In the genomic region with DNA sequence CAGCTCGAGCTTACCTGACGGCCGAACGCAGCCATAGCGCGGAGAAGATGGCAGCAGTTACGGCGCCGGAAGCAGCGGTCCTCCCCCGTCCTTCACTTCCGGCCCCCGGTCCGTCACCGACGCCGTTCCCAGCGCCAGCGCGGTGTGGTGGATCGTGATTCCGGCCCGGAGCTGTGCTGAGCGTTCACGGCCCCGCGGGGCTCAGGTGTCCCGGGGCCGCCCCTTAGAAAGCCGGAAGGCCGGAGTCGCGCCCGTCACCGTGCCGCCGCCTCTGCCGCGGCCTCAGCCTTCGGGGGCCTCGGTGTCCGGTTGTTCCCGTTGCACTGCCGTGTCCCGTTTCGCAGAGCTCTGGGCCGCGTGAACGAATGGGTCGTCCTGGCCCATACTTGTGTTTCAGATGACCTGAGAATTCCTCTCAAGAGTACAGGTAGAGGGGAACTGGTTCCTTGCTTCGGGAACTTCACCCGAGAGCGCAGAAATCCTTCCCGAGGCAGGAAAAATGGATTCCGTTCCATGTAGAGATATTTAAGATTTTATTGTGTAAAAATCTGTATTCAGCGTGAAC, we compare ENCODE assay signal across 1 cellular context.
TF ChIP-seq lines count a peak whose summit lies in the region.

A gene with protein sequence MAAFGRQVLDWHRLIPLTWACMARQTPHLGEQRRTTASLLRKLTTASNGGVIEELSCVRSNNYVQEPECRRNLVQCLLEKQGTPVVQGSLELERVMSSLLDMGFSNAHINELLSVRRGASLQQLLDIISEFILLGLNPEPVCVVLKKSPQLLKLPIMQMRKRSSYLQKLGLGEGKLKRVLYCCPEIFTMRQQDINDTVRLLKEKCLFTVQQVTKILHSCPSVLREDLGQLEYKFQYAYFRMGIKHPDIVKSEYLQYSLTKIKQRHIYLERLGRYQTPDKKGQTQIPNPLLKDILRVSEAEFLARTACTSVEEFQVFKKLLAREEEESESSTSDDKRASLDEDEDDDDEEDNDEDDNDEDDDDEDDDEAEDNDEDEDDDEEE (minus strand): TSS at position 49 of the 565 bp plus-strand sequence. CDS start 14 bp downstream, at position 35.

TF ChIP-seq in GM12878, 131 proteins besides CTCF, POLR2A, EP300 and RAD21 (continued from another document):
- TF ChIP-seq IRF4 (IDR thresholded peaks at IDR 0.05; ENCODE audit: low read depth, low read length) (peak; percentile 64; the same call in 1 of the 2 replicates), HDAC2 (IDR thresholded peaks at IDR 0.05) (no peak), KLF5 (IDR thresholded peaks at IDR 0.05; ENCODE audit: partially characterized antibody) (peak; percentile 36), POU2F2 (IDR thresholded peaks at IDR 0.05; ENCODE audit: borderline replicate concordance, low read depth, low read length) (peak; percentile 91), YBX1 (IDR thresholded peaks at IDR 0.05) (no peak), PAX5 (IDR thresholded peaks at IDR 0.05; ENCODE audit: borderline replicate concordance, low read depth, low read length) (peak; percentile 73; the same call in 1 of the 2 replicates), ASH2L (IDR thresholded peaks at IDR 0.05; ENCODE audit: borderline replicate concordance, low read depth) (no peak), CBFB (IDR thresholded peaks at IDR 0.05; ENCODE audit: low read depth) (no peak; the same call in 1 of the 2 replicates), TCF12 (IDR thresholded peaks at IDR 0.05; ENCODE audit: low read depth, low read length) (peak; percentile 87), NR2C1 (IDR thresholded peaks at IDR 0.05) (peak; percentile 70), RUNX3 (IDR thresholded peaks at IDR 0.05; ENCODE audit: low read length) (peak; percentile 61)
- TF ChIP-seq, protein P1, sequence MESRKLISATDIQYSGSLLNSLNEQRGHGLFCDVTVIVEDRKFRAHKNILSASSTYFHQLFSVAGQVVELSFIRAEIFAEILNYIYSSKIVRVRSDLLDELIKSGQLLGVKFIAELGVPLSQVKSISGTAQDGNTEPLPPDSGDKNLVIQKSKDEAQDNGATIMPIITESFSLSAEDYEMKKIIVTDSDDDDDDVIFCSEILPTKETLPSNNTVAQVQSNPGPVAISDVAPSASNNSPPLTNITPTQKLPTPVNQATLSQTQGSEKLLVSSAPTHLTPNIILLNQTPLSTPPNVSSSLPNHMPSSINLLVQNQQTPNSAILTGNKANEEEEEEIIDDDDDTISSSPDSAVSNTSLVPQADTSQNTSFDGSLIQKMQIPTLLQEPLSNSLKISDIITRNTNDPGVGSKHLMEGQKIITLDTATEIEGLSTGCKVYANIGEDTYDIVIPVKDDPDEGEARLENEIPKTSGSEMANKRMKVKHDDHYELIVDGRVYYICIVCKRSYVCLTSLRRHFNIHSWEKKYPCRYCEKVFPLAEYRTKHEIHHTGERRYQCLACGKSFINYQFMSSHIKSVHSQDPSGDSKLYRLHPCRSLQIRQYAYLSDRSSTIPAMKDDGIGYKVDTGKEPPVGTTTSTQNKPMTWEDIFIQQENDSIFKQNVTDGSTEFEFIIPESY (IDR thresholded peaks at IDR 0.05): no peak
- TF ChIP-seq, protein P2, sequence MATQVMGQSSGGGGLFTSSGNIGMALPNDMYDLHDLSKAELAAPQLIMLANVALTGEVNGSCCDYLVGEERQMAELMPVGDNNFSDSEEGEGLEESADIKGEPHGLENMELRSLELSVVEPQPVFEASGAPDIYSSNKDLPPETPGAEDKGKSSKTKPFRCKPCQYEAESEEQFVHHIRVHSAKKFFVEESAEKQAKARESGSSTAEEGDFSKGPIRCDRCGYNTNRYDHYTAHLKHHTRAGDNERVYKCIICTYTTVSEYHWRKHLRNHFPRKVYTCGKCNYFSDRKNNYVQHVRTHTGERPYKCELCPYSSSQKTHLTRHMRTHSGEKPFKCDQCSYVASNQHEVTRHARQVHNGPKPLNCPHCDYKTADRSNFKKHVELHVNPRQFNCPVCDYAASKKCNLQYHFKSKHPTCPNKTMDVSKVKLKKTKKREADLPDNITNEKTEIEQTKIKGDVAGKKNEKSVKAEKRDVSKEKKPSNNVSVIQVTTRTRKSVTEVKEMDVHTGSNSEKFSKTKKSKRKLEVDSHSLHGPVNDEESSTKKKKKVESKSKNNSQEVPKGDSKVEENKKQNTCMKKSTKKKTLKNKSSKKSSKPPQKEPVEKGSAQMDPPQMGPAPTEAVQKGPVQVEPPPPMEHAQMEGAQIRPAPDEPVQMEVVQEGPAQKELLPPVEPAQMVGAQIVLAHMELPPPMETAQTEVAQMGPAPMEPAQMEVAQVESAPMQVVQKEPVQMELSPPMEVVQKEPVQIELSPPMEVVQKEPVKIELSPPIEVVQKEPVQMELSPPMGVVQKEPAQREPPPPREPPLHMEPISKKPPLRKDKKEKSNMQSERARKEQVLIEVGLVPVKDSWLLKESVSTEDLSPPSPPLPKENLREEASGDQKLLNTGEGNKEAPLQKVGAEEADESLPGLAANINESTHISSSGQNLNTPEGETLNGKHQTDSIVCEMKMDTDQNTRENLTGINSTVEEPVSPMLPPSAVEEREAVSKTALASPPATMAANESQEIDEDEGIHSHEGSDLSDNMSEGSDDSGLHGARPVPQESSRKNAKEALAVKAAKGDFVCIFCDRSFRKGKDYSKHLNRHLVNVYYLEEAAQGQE (IDR thresholded peaks at IDR 0.05; ENCODE audit: low read depth, low read length): no peak
- TF ChIP-seq, protein P3, sequence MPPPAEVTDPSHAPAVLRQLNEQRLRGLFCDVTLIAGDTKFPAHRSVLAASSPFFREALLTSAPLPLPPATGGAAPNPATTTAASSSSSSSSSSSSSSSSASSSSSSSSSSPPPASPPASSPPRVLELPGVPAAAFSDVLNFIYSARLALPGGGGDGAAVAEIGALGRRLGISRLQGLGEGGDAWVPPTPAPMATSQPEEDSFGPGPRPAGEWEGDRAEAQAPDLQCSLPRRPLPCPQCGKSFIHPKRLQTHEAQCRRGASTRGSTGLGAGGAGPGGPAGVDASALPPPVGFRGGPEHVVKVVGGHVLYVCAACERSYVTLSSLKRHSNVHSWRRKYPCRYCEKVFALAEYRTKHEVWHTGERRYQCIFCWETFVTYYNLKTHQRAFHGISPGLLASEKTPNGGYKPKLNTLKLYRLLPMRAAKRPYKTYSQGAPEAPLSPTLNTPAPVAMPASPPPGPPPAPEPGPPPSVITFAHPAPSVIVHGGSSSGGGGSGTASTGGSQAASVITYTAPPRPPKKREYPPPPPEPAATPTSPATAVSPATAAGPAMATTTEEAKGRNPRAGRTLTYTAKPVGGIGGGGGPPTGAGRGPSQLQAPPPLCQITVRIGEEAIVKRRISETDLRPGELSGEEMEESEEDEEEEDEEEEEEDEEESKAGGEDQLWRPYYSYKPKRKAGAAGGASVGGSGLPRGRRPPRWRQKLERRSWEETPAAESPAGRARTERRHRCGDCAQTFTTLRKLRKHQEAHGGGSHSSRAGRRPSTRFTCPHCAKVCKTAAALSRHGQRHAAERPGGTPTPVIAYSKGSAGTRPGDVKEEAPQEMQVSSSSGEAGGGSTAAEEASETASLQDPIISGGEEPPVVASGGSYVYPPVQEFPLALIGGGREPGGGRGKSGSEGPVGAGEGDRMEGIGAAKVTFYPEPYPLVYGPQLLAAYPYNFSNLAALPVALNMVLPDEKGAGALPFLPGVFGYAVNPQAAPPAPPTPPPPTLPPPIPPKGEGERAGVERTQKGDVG (CRISPR knock-in tag; IDR thresholded peaks at IDR 0.05): no peak
- TF ChIP-seq, protein P4, sequence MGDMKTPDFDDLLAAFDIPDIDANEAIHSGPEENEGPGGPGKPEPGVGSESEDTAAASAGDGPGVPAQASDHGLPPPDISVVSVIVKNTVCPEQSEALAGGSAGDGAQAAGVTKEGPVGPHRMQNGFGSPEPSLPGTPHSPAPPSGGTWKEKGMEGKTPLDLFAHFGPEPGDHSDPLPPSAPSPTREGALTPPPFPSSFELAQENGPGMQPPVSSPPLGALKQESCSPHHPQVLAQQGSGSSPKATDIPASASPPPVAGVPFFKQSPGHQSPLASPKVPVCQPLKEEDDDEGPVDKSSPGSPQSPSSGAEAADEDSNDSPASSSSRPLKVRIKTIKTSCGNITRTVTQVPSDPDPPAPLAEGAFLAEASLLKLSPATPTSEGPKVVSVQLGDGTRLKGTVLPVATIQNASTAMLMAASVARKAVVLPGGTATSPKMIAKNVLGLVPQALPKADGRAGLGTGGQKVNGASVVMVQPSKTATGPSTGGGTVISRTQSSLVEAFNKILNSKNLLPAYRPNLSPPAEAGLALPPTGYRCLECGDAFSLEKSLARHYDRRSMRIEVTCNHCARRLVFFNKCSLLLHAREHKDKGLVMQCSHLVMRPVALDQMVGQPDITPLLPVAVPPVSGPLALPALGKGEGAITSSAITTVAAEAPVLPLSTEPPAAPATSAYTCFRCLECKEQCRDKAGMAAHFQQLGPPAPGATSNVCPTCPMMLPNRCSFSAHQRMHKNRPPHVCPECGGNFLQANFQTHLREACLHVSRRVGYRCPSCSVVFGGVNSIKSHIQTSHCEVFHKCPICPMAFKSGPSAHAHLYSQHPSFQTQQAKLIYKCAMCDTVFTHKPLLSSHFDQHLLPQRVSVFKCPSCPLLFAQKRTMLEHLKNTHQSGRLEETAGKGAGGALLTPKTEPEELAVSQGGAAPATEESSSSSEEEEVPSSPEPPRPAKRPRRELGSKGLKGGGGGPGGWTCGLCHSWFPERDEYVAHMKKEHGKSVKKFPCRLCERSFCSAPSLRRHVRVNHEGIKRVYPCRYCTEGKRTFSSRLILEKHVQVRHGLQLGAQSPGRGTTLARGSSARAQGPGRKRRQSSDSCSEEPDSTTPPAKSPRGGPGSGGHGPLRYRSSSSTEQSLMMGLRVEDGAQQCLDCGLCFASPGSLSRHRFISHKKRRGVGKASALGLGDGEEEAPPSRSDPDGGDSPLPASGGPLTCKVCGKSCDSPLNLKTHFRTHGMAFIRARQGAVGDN (IDR thresholded peaks at IDR 0.05): peak; percentile 88
